18 cellular contexts compared by ENCODE assay signal in genomic region chr19:15445807-15446376, GRCh38. TPM values are rescaled to one million over a fixed set of nuclear protein-coding genes. Genes with fewer than 3 reads are reported as not detected.
"Had no signal": no experiment of that assay in that cellular context is flagged by ENCODE, and none has a peak within 500 bp of the region (broad histone marks: within the 10 kb centered on the region; RNA-seq: fewer than 3 reads in every experiment).

No MANE protein-coding gene starts in this region.

- H3K36me3 ChIP-seq: breast epithelium, esophagus squamous epithelium, SJCRH30 had no signal

- H3K27ac Mint-ChIP-seq: activated CD8-positive, alpha-beta memory T cell treated with anti-CD3 and anti-CD28 coated beads, Interleukin-2, amount 10 ng/mL, durations not matched to agents 7 days and 5 days; activated naive CD8-positive, alpha-beta T cell treated with anti-CD3 and anti-CD28 coated beads for 36 hours; activated T-cell treated with anti-CD3 and anti-CD28 coated beads, Interleukin-2, amount 50 U/mL, for 24 hours; mesothelial cell of epicardium; type B pancreatic cell had no signal

- H3K4me1 ChIP-seq: breast epithelium had no signal

- H3K27me3 ChIP-seq: breast epithelium, dorsolateral prefrontal cortex, esophagus squamous epithelium, SJCRH30 had no signal

- H3K4me3 ChIP-seq: breast epithelium, dorsolateral prefrontal cortex, esophagus squamous epithelium, SJCRH30 had no signal

- H3K27ac ChIP-seq: breast epithelium, dorsolateral prefrontal cortex, esophagus squamous epithelium, SJCRH30 had no signal

- H3K9me3 Mint-ChIP-seq: activated naive CD8-positive, alpha-beta T cell treated with anti-CD3 and anti-CD28 coated beads for 36 hours; mesothelial cell of epicardium; naive B cell had no signal

- H3K36me3 Mint-ChIP-seq: naive B cell, type B pancreatic cell had no signal

- H3K27me3 Mint-ChIP-seq: activated CD8-positive, alpha-beta memory T cell treated with anti-CD3 and anti-CD28 coated beads, Interleukin-2, amount 10 ng/mL, durations not matched to agents 7 days and 5 days; activated naive CD8-positive, alpha-beta T cell treated with anti-CD3 and anti-CD28 coated beads for 36 hours; activated T-cell treated with anti-CD3 and anti-CD28 coated beads, Interleukin-2, amount 50 U/mL, for 24 hours; naive B cell had no signal

- H3K9me3 ChIP-seq: breast epithelium, esophagus squamous epithelium, SJCRH30 had no signal

- H3K4me3 Mint-ChIP-seq: activated CD8-positive, alpha-beta memory T cell treated with anti-CD3 and anti-CD28 coated beads, Interleukin-2, amount 10 ng/mL, durations not matched to agents 7 days and 5 days; activated naive CD8-positive, alpha-beta T cell treated with anti-CD3 and anti-CD28 coated beads for 36 hours; activated T-cell treated with anti-CD3 and anti-CD28 coated beads, Interleukin-2, amount 50 U/mL, for 24 hours; mesothelial cell of epicardium had no signal

- DNase-seq: activated CD8-positive, alpha-beta memory T cell treated with anti-CD3 and anti-CD28 coated beads, Interleukin-2, amount 10 ng/mL, durations not matched to agents 7 days and 5 days; activated effector memory CD4-positive, alpha-beta T cell treated with anti-CD3 and anti-CD28 coated beads, Interleukin-2, amount 50 U/mL, for 16 hours; activated naive CD8-positive, alpha-beta T cell treated with anti-CD3 and anti-CD28 coated beads for 36 hours; activated T-cell treated with anti-CD3 and anti-CD28 coated beads, Interleukin-2, amount 50 U/mL, for 24 hours; anterior cingulate cortex; dorsolateral prefrontal cortex; esophagus squamous epithelium; foreskin fibroblast; head of caudate nucleus; naive B cell; nucleus accumbens had no signal

- ATAC-seq: activated CD8-positive, alpha-beta memory T cell treated with anti-CD3 and anti-CD28 coated beads, Interleukin-2, amount 10 ng/mL, durations not matched to agents 7 days and 5 days had no signal

RNA-seq across cellular contexts. Expression of gene RASAL3, which starts 18.5 kb away (rescaled TPM):
- total RNA-seq: mesothelial cell of epicardium had no signal

RNA-seq across cellular contexts. Expression of gene PGLYRP2, which starts 33.4 kb away (rescaled TPM):
- total RNA-seq: activated naive CD8-positive, alpha-beta T cell treated with anti-CD3 and anti-CD28 coated beads for 36 hours; chondrocyte; esophagus squamous epithelium; mesothelial cell of epicardium; pulmonary artery endothelial cell; SJCRH30; T-helper 2 cell treated with Interferon-gamma antibody and Interleukin-4, amounts not matched to agents 100 ng/mL and 5 ng/mL, for 36 hours had no signal
